In the genomic region with DNA sequence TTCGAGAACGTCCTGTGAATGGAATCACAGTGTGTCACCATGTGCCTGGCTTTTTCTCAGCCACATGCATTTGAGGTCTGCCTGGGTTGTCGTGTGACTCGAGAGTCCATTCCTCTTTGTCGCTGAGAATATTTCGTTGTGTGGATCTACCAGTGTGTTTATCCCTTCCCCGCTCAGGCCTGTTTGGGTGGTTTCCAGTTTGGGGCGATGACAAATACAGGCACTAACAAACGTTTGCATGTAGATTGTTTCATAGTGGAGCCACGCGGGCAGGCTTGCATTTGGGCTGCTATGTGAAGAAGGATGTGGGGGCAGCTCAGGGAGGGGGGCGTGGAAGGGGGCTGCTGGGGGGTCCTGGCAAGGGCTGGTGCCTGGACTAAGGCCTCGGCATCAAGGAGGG, we compare ENCODE assay signal across 21 cellular contexts. TPM values are rescaled to one million over a fixed set of nuclear protein-coding genes. Genes with fewer than 3 reads are reported as not detected.
DNase-seq lines count a peak whose midpoint lies in the region; ATAC-seq and TF ChIP-seq lines count a peak whose summit lies in the region.
"Had no signal": no experiment of that assay in that cellular context is flagged by ENCODE, and none has a peak within 500 bp of the region (broad histone marks: within the 10 kb centered on the region; RNA-seq: fewer than 3 reads in every experiment).

No MANE protein-coding gene starts in this region.

- ATAC-seq in activated CD8-positive, alpha-beta memory T cell treated with anti-CD3 and anti-CD28 coated beads, Interleukin-2, amount 10 ng/mL, durations not matched to agents 7 days and 5 days = no peak
- peak; percentile 8 for ATAC-seq in stimulated activated effector memory CD8-positive, alpha-beta T cell treated with anti-CD3 and anti-CD28 coated beads, Interleukin-12 subunit alpha, Interleukin-12 subunit beta, amount 100 ng/mL, for 72 hours
- no peak for ATAC-seq in HG03457 (IDR thresholded peaks at IDR 0.05; ENCODE audit: unreplicated experiment)
- ATAC-seq: A549, WTC11 had no signal

- CTCF ChIA-PET in activated CD8-positive, alpha-beta memory T cell treated with anti-CD3 and anti-CD28 coated beads, Interleukin-2, amount 10 ng/mL, durations not matched to agents 7 days and 5 days (lab: Charles Lee) = interaction anchor here (0.5 kb wide), 1 partner anchor 153 kb away, joined by 3 read pairs; no protein-coding TSS in a partner anchor

- DNase-seq in activated CD8-positive, alpha-beta memory T cell treated with anti-CD3 and anti-CD28 coated beads, Interleukin-2, amount 10 ng/mL, durations not matched to agents 7 days and 5 days = no peak
- no peak for DNase-seq in activated CD8-positive, alpha-beta memory T cell treated with anti-CD3 and anti-CD28 coated beads, Interleukin-2, amount 50 U/mL, for 48 hours
- DNase-seq in foreskin fibroblast = peak; percentile 53 to 64
- DNase-seq in stimulated activated effector memory CD8-positive, alpha-beta T cell treated with anti-CD3 and anti-CD28 coated beads, Interleukin-12 subunit alpha, Interleukin-12 subunit beta, amount 100 ng/mL, for 72 hours (ENCODE audit: low spot score in 2 of 2) = no peak
- no peak for DNase-seq in NK-92 (lab: John Stamatoyannopoulos, UW; ENCODE audit: unreplicated experiment)
- no peak for DNase-seq in HK-2 (ENCODE audit: unreplicated experiment)
- DNase-seq: activated CD8-positive, alpha-beta memory T cell treated with anti-CD3 and anti-CD28 coated beads for 24 hours; amygdala; C1 segment of cervical spinal cord; central memory CD4-positive, alpha-beta T cell; erythroblast; NCI-H1417; NCI-H2107; NCI-H510A treated with DMSO at 0.1 percent for 48 hours; stimulated activated CD4-positive, alpha-beta T cell treated with anti-CD3 and anti-CD28 coated beads, Interleukin-4, amount 100 ng/mL, for 4 hours had no signal

- H3K4me3 Mint-ChIP-seq in activated CD8-positive, alpha-beta memory T cell treated with anti-CD3 and anti-CD28 coated beads, Interleukin-2, amount 10 ng/mL, durations not matched to agents 7 days and 5 days = no peak overlapping the region
- peak overlapping the region; percentile 23 for H3K4me3 Mint-ChIP-seq in activated naive CD8-positive, alpha-beta T cell
- peak overlapping the region; percentile 53 for H3K4me3 Mint-ChIP-seq in stimulated activated effector memory CD8-positive, alpha-beta T cell treated with anti-CD3 and anti-CD28 coated beads, Interleukin-12 subunit alpha, Interleukin-12 subunit beta, amount 100 ng/mL, for 72 hours
- H3K4me3 Mint-ChIP-seq: mesothelial cell of epicardium, WTC11 had no signal

- no peaks in the 10 kb centered on the region for H3K9me3 Mint-ChIP-seq in activated CD8-positive, alpha-beta memory T cell treated with anti-CD3 and anti-CD28 coated beads, Interleukin-2, amount 10 ng/mL, durations not matched to agents 7 days and 5 days (ENCODE audit: low read depth)
- H3K9me3 Mint-ChIP-seq in activated naive CD8-positive, alpha-beta T cell (ENCODE audit: low read depth) = no peaks in the 10 kb centered on the region
- no peaks in the 10 kb centered on the region for H3K9me3 Mint-ChIP-seq in stimulated activated effector memory CD8-positive, alpha-beta T cell treated with anti-CD3 and anti-CD28 coated beads, Interleukin-12 subunit alpha, Interleukin-12 subunit beta, amount 100 ng/mL, for 72 hours
- H3K9me3 Mint-ChIP-seq: activated T-helper 2 cell treated with anti-CD3 and anti-CD28 coated beads, Interferon-gamma antibody, Interleukin-2, Interleukin-4, amounts not matched to agents 10 μg/mL and 5 μg/mL and 100 μg/mL, durations not matched to agents 14 hours and 24 hours and 36 hours; mesothelial cell of epicardium; WTC11 had no signal

- peak overlapping the region; percentile 10 for H3K27ac Mint-ChIP-seq in activated CD8-positive, alpha-beta memory T cell treated with anti-CD3 and anti-CD28 coated beads, Interleukin-2, amount 10 ng/mL, durations not matched to agents 7 days and 5 days
- peak overlapping the region; percentile 81 for H3K27ac Mint-ChIP-seq in activated naive CD8-positive, alpha-beta T cell
- peak overlapping the region; percentile 97 for H3K27ac Mint-ChIP-seq in stimulated activated effector memory CD8-positive, alpha-beta T cell treated with anti-CD3 and anti-CD28 coated beads, Interleukin-12 subunit alpha, Interleukin-12 subunit beta, amount 100 ng/mL, for 72 hours
- H3K27ac Mint-ChIP-seq: activated T-helper 2 cell treated with anti-CD3 and anti-CD28 coated beads, Interferon-gamma antibody, Interleukin-2, Interleukin-4, amounts not matched to agents 10 μg/mL and 5 μg/mL and 100 μg/mL, durations not matched to agents 14 hours and 24 hours and 36 hours; mesothelial cell of epicardium; WTC11 had no signal

- peaks cover 77% of the 10 kb centered on the region for H3K4me1 Mint-ChIP-seq in activated CD8-positive, alpha-beta memory T cell treated with anti-CD3 and anti-CD28 coated beads, Interleukin-2, amount 10 ng/mL, durations not matched to agents 7 days and 5 days
- H3K4me1 Mint-ChIP-seq in activated naive CD8-positive, alpha-beta T cell (ENCODE audit: low read depth) = peaks cover 76% of the 10 kb centered on the region
- peaks cover 82% of the 10 kb centered on the region for H3K4me1 Mint-ChIP-seq in stimulated activated effector memory CD8-positive, alpha-beta T cell treated with anti-CD3 and anti-CD28 coated beads, Interleukin-12 subunit alpha, Interleukin-12 subunit beta, amount 100 ng/mL, for 72 hours
- H3K4me1 Mint-ChIP-seq: mesothelial cell of epicardium, WTC11 had no signal

- no peak for TF ChIP-seq CTCF in foreskin fibroblast (IDR thresholded peaks at IDR 0.05; ENCODE audit: low read depth, low read length)

- H3K36me3 Mint-ChIP-seq in activated CD8-positive, alpha-beta memory T cell treated with anti-CD3 and anti-CD28 coated beads, Interleukin-2, amount 10 ng/mL, durations not matched to agents 7 days and 5 days = peaks cover 25% of the 10 kb centered on the region
- H3K36me3 Mint-ChIP-seq in activated naive CD8-positive, alpha-beta T cell = peaks cover 3% of the 10 kb centered on the region
- peaks cover 43% of the 10 kb centered on the region for H3K36me3 Mint-ChIP-seq in stimulated activated effector memory CD8-positive, alpha-beta T cell treated with anti-CD3 and anti-CD28 coated beads, Interleukin-12 subunit alpha, Interleukin-12 subunit beta, amount 100 ng/mL, for 72 hours
- H3K36me3 Mint-ChIP-seq: mesothelial cell of epicardium, WTC11 had no signal

- H3K27me3 Mint-ChIP-seq in activated CD8-positive, alpha-beta memory T cell treated with anti-CD3 and anti-CD28 coated beads, Interleukin-2, amount 10 ng/mL, durations not matched to agents 7 days and 5 days = no peaks in the 10 kb centered on the region
- no peaks in the 10 kb centered on the region for H3K27me3 Mint-ChIP-seq in activated naive CD8-positive, alpha-beta T cell

- no peak overlapping the region for H3K4me3 ChIP-seq in foreskin fibroblast (ENCODE audit: low read depth in 1 of 2, low read length in 2 of 2)
- H3K4me3 ChIP-seq: A549 had no signal

RNA-seq across cellular contexts. Expression of a gene that starts 14.1 kb away (rescaled TPM):
- 100 to 1,000 TPM in 1 of 2 experiments, 10 to 100 TPM in 1; 76.1 to 122 TPM for total RNA-seq in activated CD8-positive, alpha-beta memory T cell treated with anti-CD3 and anti-CD28 coated beads, Interleukin-2, amount 10 ng/mL, durations not matched to agents 7 days and 5 days

Comparison
In these comparisons a context has a peak if more than half of its experiments do, and no peak if none do; other contexts are left out.
1. DNase-seq: peak in foreskin fibroblast (2 of 2); none in activated CD8-positive, alpha-beta memory T cell treated with anti-CD3 and anti-CD28 coated beads, Interleukin-2, amount 10 ng/mL, durations not matched to agents 7 days and 5 days (single experiment), activated CD8-positive, alpha-beta memory T cell treated with anti-CD3 and anti-CD28 coated beads, Interleukin-2, amount 50 U/mL, for 48 hours (single experiment), stimulated activated effector memory CD8-positive, alpha-beta T cell treated with anti-CD3 and anti-CD28 coated beads, Interleukin-12 subunit alpha, Interleukin-12 subunit beta, amount 100 ng/mL, for 72 hours (0 of 2), NK-92 (single experiment) and HK-2 (single experiment).
2. H3K27ac Mint-ChIP-seq: peak in every context shown above with its lines; median percentile 97 in stimulated activated effector memory CD8-positive, alpha-beta T cell treated with anti-CD3 and anti-CD28 coated beads, Interleukin-12 subunit alpha, Interleukin-12 subunit beta, amount 100 ng/mL, for 72 hours; 81 in activated naive CD8-positive, alpha-beta T cell; 10 in activated CD8-positive, alpha-beta memory T cell treated with anti-CD3 and anti-CD28 coated beads, Interleukin-2, amount 10 ng/mL, durations not matched to agents 7 days and 5 days.